8 cellular contexts compared by ENCODE assay signal in the genomic region with DNA sequence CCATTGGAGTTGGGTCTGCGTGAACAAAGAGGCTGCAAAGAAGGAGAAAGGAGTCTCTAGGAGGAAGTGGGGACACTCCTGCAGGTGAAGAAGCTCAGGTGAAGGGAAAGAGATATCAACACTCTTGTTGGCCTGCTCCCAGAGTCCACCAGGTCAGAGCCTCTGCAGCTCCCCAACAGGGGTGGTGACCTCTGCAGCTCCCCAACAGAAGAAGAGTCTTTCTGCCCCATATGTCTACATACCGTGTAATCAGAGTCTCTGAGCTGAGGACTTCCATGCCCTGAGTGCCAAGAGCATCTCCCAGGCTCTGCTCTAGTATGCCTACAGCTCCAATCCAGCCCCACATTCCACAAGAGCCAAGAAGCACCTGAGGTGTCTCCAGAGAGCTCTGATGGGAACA.
"Had no signal": no experiment of that assay in that cellular context is flagged by ENCODE, and none has a peak within 500 bp of the region (broad histone marks: within the 10 kb centered on the region; RNA-seq: fewer than 3 reads in every experiment).

No MANE protein-coding gene starts in this region.

- H3K4me3 Mint-ChIP-seq: GM23338, H9, HFFc6, IgD-negative memory B cell had no signal

- H3K36me3 Mint-ChIP-seq: IgD-negative memory B cell had no signal

- ATAC-seq: GM23338, HepG2 had no signal

- H3K27ac ChIP-seq: HL-60 had no signal

- DNase-seq: H9, HCEC 1CT, HFFc6, KBM-7 had no signal

- H3K4me1 Mint-ChIP-seq: GM23338, H9 had no signal

- H2AFZ ChIP-seq: GM23338 had no signal

- H3K27ac Mint-ChIP-seq: GM23338, H9, HFFc6, IgD-negative memory B cell had no signal

- H3K4me2 ChIP-seq: GM23338 had no signal

- H3K4me3 ChIP-seq: GM23338 had no signal

- H3K9me3 Mint-ChIP-seq: GM23338, H9, HFFc6 had no signal
